ENCODE assay signal across 8 cellular contexts in genomic region chr7:140672382-140673062, GRCh38. TPM values are rescaled to one million over a fixed set of nuclear protein-coding genes. Genes with fewer than 3 reads are reported as not detected.
DNase-seq lines count a peak whose midpoint lies in the region; ATAC-seq and TF ChIP-seq lines count a peak whose summit lies in the region.

Gene ADCK2 (plus strand): TSS chr7:140672945. CDS start chr7:140673331, 386 bp downstream.

- peak within 1 kb of the TSS; percentile 61 to 70 for H3K4me3 ChIP-seq in left lung

- no peaks in the 10 kb centered on the region for H3K27me3 ChIP-seq in left lung

- TF ChIP-seq CTCF in GM10248 (IDR thresholded peaks at IDR 0.05; ENCODE audit: control extremely low read depth, extremely low read depth, low read depth, missing control alignments) = no peak
- no peak for TF ChIP-seq CTCF in VCaP (conservative IDR thresholded peaks at IDR 0.05)
- no peak for TF ChIP-seq CTCF in left lung (IDR thresholded peaks at IDR 0.05)

- POLR2A ChIA-PET in GM10248 (lab: Yijun Ruan, JAX) = no interaction called here

- no peaks in the 10 kb centered on the region for H3K9me3 ChIP-seq in left lung

- peak; percentile 45 for ATAC-seq in GM21786 (IDR thresholded peaks at IDR 0.05; ENCODE audit: unreplicated experiment)
- ATAC-seq in left lung = peak; percentile 77

- intact Hi-C loops in left lung (cut with DNase I) = no loop called here

- H3K4me1 ChIP-seq in left lung = peaks cover 3 to 34% of the 10 kb centered on the region in 2 donors

- H3K36me3 ChIP-seq in left lung = no peaks in the 10 kb centered on the region

- peak within 1 kb of the TSS; percentile 99 for H3K27ac ChIP-seq in VCaP
- H3K27ac ChIP-seq in left lung = peak within 1 kb of the TSS; percentile 75 to 84

- peak; percentile 91 for DNase-seq in GM10248 (ENCODE audit: extremely low spot score)
- no peak for DNase-seq in LHCN-M2 (ENCODE audit: low read depth)
- peak; percentile 93 for DNase-seq in cerebellum (ENCODE audit: low spot score)
- peak; percentile 65 to 93 for DNase-seq in left lung
- DNase-seq in stimulated activated CD4-positive, alpha-beta T cell treated with anti-CD3 and anti-CD28 coated beads, Interleukin-1b, Interleukin-23, amount 100 ng/mL, for 48 hours = peak; percentile 52
- no peak for DNase-seq in islet precursor cell

- CTCF ChIA-PET in GM10248 (lab: Yijun Ruan, JAX) = interaction anchor here (2.1 kb wide), 1 partner anchor 342 kb away, joined by 4 read pairs; no protein-coding TSS in a partner anchor

RNA-seq across cellular contexts. Expression of gene ADCK2, which starts in this region (rescaled TPM):
- total RNA-seq in LHCN-M2 (2014; rRNA removed) (20.6 and 20.8 TPM in 2 replicates), cerebellum (15.0 TPM), left lung (10 to 100 TPM; 21.2 to 22.0 TPM)
- polyA plus RNA-seq in LHCN-M2 (2012) = 7.9 TPM

Comparison
In these comparisons a context has a peak if more than half of its experiments do, and no peak if none do; other contexts are left out.
1. DNase-seq: peak in GM10248 (single experiment), cerebellum (single experiment), left lung (2 of 2) and stimulated activated CD4-positive, alpha-beta T cell treated with anti-CD3 and anti-CD28 coated beads, Interleukin-1b, Interleukin-23, amount 100 ng/mL, for 48 hours (single experiment); none in LHCN-M2 (single experiment) and islet precursor cell (single experiment).